In genomic region chr12:51216652-51217051, GRCh38 we compare ENCODE assay signal across 8 cellular contexts. TPM values are rescaled to one million over a fixed set of nuclear protein-coding genes. Genes with fewer than 3 reads are reported as not detected.
DNase-seq lines count a peak whose midpoint lies in the region; ATAC-seq and TF ChIP-seq lines count a peak whose summit lies in the region.

No MANE protein-coding gene starts in this region.

- ATAC-seq in lower lobe of right lung: peak in 1 of 2 donors; percentile 0

- H3K36me3 ChIP-seq in lower lobe of right lung (no peaks in the 10 kb centered on the region), thyroid gland (no peaks in the 10 kb centered on the region)

- H3K4me3 Mint-ChIP-seq in activated CD4-positive, alpha-beta T cell treated with anti-CD3 and anti-CD28 coated beads, Interleukin-2, amount 10 ng/mL, durations not matched to agents 7 days and 5 days: peak overlapping the region; percentile 40

- POLR2A ChIA-PET in activated CD4-positive, alpha-beta T cell treated with anti-CD3 and anti-CD28 coated beads, Interleukin-2, amount 10 ng/mL, durations not matched to agents 7 days and 5 days (lab: Charles Lee): no interaction called here

- peaks cover 18% of the 10 kb centered on the region for H3K4me1 ChIP-seq in lower lobe of right lung
- H3K4me1 ChIP-seq in thyroid gland: peaks cover 13 to 20% of the 10 kb centered on the region in 2 donors

- intact Hi-C loops in lower lobe of right lung (cut with DNase I): no loop called here
- intact Hi-C loops in thyroid gland (cut with DNase I): no loop called here
- intact Hi-C loops in lower leg skin (cut with DNase I; ENCODE audit: low total_unique reads): no loop called here

- H3K27ac Mint-ChIP-seq in activated CD4-positive, alpha-beta T cell treated with anti-CD3 and anti-CD28 coated beads, Interleukin-2, amount 10 ng/mL, durations not matched to agents 7 days and 5 days: peak overlapping the region; percentile 74

- peak overlapping the region; percentile 97 for H3K27ac ChIP-seq in lower lobe of right lung
- peak overlapping the region; percentile 94 to 99 (median 97) for H3K27ac ChIP-seq in thyroid gland

- no peak for TF ChIP-seq CTCF in astrocyte of the spinal cord (IDR thresholded peaks at IDR 0.05; ENCODE audit: low read depth, low read length)
- TF ChIP-seq CTCF in lower lobe of right lung (IDR thresholded peaks at IDR 0.05): no peak
- no peak for TF ChIP-seq CTCF in thyroid gland (IDR thresholded peaks at IDR 0.05)
- no peak for TF ChIP-seq CTCF in lower leg skin (IDR thresholded peaks at IDR 0.05)

- no peaks in the 10 kb centered on the region for H3K9me3 Mint-ChIP-seq in activated CD4-positive, alpha-beta T cell treated with anti-CD3 and anti-CD28 coated beads, Interleukin-2, amount 10 ng/mL, durations not matched to agents 7 days and 5 days

- WGBS in thyroid gland, 2 donors: 18 to 23% methylated on average over 7 of the region's 7 CpGs
- WGBS in lower leg skin, 2 donors: 11 to 33% methylated on average over 7 of the region's 7 CpGs

- DNase-seq in activated CD4-positive, alpha-beta T cell treated with anti-CD3 and anti-CD28 coated beads, Interleukin-2, amount 10 ng/mL, durations not matched to agents 7 days and 5 days: no peak
- DNase-seq in activated CD4-positive, alpha-beta T cell treated with anti-CD3 and anti-CD28 coated beads for 48 hours: no peak
- DNase-seq in astrocyte of the spinal cord (ENCODE audit: low read depth, low spot score): no peak
- DNase-seq in lower lobe of right lung: no peak
- DNase-seq in thyroid gland: peak; percentile 12 to 15
- DNase-seq in AG08396 (ENCODE audit: low spot score): no peak
- no peak for DNase-seq in lower leg skin (ENCODE audit: low spot score in 2 of 2)
- no peak for DNase-seq in A172 (ENCODE audit: low spot score)

- H3K4me3 ChIP-seq in astrocyte of the spinal cord (ENCODE audit: low read depth, low read length) (peak overlapping the region; percentile 62), lower lobe of right lung (peak overlapping the region; percentile 90), thyroid gland (replicated peaks in 1 of 3) (peak overlapping the region; percentile 10 to 79 (median 38)), lower leg skin (ENCODE audit: low read depth, poor library complexity, severe bottlenecking) (no peak overlapping the region)

- H3K27me3 ChIP-seq in lower lobe of right lung (ENCODE audit: low read depth) (no peaks in the 10 kb centered on the region), thyroid gland (no peaks in the 10 kb centered on the region)

- H3K27me3 Mint-ChIP-seq in activated CD4-positive, alpha-beta T cell treated with anti-CD3 and anti-CD28 coated beads, Interleukin-2, amount 10 ng/mL, durations not matched to agents 7 days and 5 days: no peaks in the 10 kb centered on the region

- CTCF ChIA-PET in activated CD4-positive, alpha-beta T cell treated with anti-CD3 and anti-CD28 coated beads, Interleukin-2, amount 10 ng/mL, durations not matched to agents 7 days and 5 days (lab: Charles Lee): interaction anchor here (0.6 to 2.6 kb wide), 5 partner anchors 14 to 712 kb away, joined by 3 to 17 read pairs (median 3); partner anchors contain the start of gene DIP2B

- no peaks in the 10 kb centered on the region for H3K36me3 Mint-ChIP-seq in activated CD4-positive, alpha-beta T cell treated with anti-CD3 and anti-CD28 coated beads, Interleukin-2, amount 10 ng/mL, durations not matched to agents 7 days and 5 days (ENCODE audit: low read depth)

- in situ Hi-C loops in astrocyte of the spinal cord (cut with HindIII; ENCODE audit: low sequenced_read_pairs): no loop called here

- TF ChIP-seq POLR2A in thyroid gland (IDR thresholded peaks at IDR 0.05): no peak
- TF ChIP-seq POLR2A in lower leg skin (IDR thresholded peaks at IDR 0.05): no peak

- no peaks in the 10 kb centered on the region for H3K9me3 ChIP-seq in lower lobe of right lung
- no peaks in the 10 kb centered on the region for H3K9me3 ChIP-seq in thyroid gland

- peaks cover 18% of the 10 kb centered on the region for H3K4me1 Mint-ChIP-seq in activated CD4-positive, alpha-beta T cell treated with anti-CD3 and anti-CD28 coated beads, Interleukin-2, amount 10 ng/mL, durations not matched to agents 7 days and 5 days

RNA-seq across cellular contexts. Expression of gene POU6F1, which starts 1.2 kb away (rescaled TPM):
- total RNA-seq in activated CD4-positive, alpha-beta T cell treated with anti-CD3 and anti-CD28 coated beads, Interleukin-2, amount 10 ng/mL, durations not matched to agents 7 days and 5 days: 1 to 10 TPM; 4.7 to 6.3 TPM
- total RNA-seq in lower lobe of right lung (13.5 TPM), thyroid gland (10 to 100 TPM; 13.8 to 16.6 (median 14.5) TPM), lower leg skin (10 to 100 TPM in 2 of 4 donors, 1 to 10 TPM in 2; 5.5 to 20.2 (median 10.6) TPM)
- total RNA-seq in A172 (2014; rRNA removed; shearing (Covaris generic)): 0.81 and 1.0 TPM in 2 replicates

RNA-seq across cellular contexts. Expression of gene DAZAP2, which starts 22.0 kb away (rescaled TPM):
- total RNA-seq in activated CD4-positive, alpha-beta T cell treated with anti-CD3 and anti-CD28 coated beads, Interleukin-2, amount 10 ng/mL, durations not matched to agents 7 days and 5 days: 100 to 1,000 TPM; 219 to 260 TPM
- 259 TPM for total RNA-seq in lower lobe of right lung
- 100 to 1,000 TPM; 238 to 452 (median 323) TPM for total RNA-seq in thyroid gland
- 100 to 1,000 TPM; 172 to 424 (median 256) TPM for total RNA-seq in lower leg skin
- total RNA-seq in A172 (2014; rRNA removed; shearing (Covaris generic)): 187 and 225 TPM in 2 replicates

RNA-seq across cellular contexts. Expression of gene TFCP2, which starts 43.7 kb away (rescaled TPM):
- 10 to 100 TPM; 39.2 to 40.9 TPM for total RNA-seq in activated CD4-positive, alpha-beta T cell treated with anti-CD3 and anti-CD28 coated beads, Interleukin-2, amount 10 ng/mL, durations not matched to agents 7 days and 5 days
- total RNA-seq in lower lobe of right lung: 30.2 TPM
- 10 to 100 TPM; 14.9 to 22.6 (median 21.3) TPM for total RNA-seq in thyroid gland
- total RNA-seq in lower leg skin: 10 to 100 TPM; 14.9 to 17.7 (median 17.1) TPM
- total RNA-seq in A172 (2014; rRNA removed; shearing (Covaris generic)): 8.1 and 19.7 TPM in 2 replicates

RNA-seq across cellular contexts. Expression of gene SMAGP, which starts 53.6 kb away (rescaled TPM):
- 1 to 10 TPM; 1.6 to 1.7 TPM for total RNA-seq in activated CD4-positive, alpha-beta T cell treated with anti-CD3 and anti-CD28 coated beads, Interleukin-2, amount 10 ng/mL, durations not matched to agents 7 days and 5 days
- total RNA-seq in lower lobe of right lung: 31.3 TPM
- 10 to 100 TPM in 1 of 4 donors, 1 to 10 TPM in 3; 3.0 to 10.5 (median 4.8) TPM for total RNA-seq in thyroid gland
- total RNA-seq in lower leg skin: 10 to 100 TPM; 30.0 to 57.2 (median 44.9) TPM
- 11.2 and 16.8 TPM in 2 replicates for total RNA-seq in A172 (2014; rRNA removed; shearing (Covaris generic))

Comparison
In these comparisons a context has a peak if more than half of its experiments do, and no peak if none do; other contexts are left out.
1. DNase-seq: peak in thyroid gland (2 of 2); none in activated CD4-positive, alpha-beta T cell treated with anti-CD3 and anti-CD28 coated beads, Interleukin-2, amount 10 ng/mL, durations not matched to agents 7 days and 5 days (single experiment), activated CD4-positive, alpha-beta T cell treated with anti-CD3 and anti-CD28 coated beads for 48 hours (single experiment), astrocyte of the spinal cord (single experiment), lower lobe of right lung (single experiment), AG08396 (single experiment), lower leg skin (0 of 2) and A172 (single experiment).